1 cellular context compared by ENCODE assay signal in genomic region chr15:76333720-76334437, GRCh38.
TF ChIP-seq lines count a peak whose summit lies in the region.

No MANE protein-coding gene starts in this region.

TF ChIP-seq in HepG2, 621 proteins besides CTCF, POLR2A, EP300 and RAD21 (continued from another document and continues in another):
- no peak for TF ChIP-seq ZXDC (CRISPR knock-in tag; IDR thresholded peaks at IDR 0.05)
- no peak for TF ChIP-seq GMEB2 (CRISPR knock-in tag; IDR thresholded peaks at IDR 0.05; ENCODE audit: low read depth)
- no peak; the same call in 1 of the 2 replicates for TF ChIP-seq ELF1 (CRISPR knock-in tag; IDR thresholded peaks at IDR 0.05)
- no peak for TF ChIP-seq IRX3 (CRISPR knock-in tag; IDR thresholded peaks at IDR 0.05; ENCODE audit: borderline replicate concordance, low read depth)
- TF ChIP-seq ZNF30 (CRISPR knock-in tag; IDR thresholded peaks at IDR 0.05) = no peak
- peak; percentile 40; the same call in 1 of the 2 replicates for TF ChIP-seq HOXA5 (CRISPR knock-in tag; IDR thresholded peaks at IDR 0.05)
- no peak for TF ChIP-seq KLF12 (CRISPR knock-in tag; IDR thresholded peaks at IDR 0.05; ENCODE audit: borderline replicate concordance)
- no peak for TF ChIP-seq SCMH1 (CRISPR knock-in tag; IDR thresholded peaks at IDR 0.05; ENCODE audit: borderline replicate concordance)
- TF ChIP-seq RBAK (CRISPR knock-in tag; IDR thresholded peaks at IDR 0.05) = no peak
- TF ChIP-seq USF2 (IDR thresholded peaks at IDR 0.05; ENCODE audit: low read depth, low read length) = no peak
- no peak for TF ChIP-seq USF2 (CRISPR knock-in tag; IDR thresholded peaks at IDR 0.05; ENCODE audit: borderline replicate concordance)
- no peak for TF ChIP-seq ZNF740 (CRISPR knock-in tag; IDR thresholded peaks at IDR 0.05)
- TF ChIP-seq SNAI1 (CRISPR knock-in tag; IDR thresholded peaks at IDR 0.05; ENCODE audit: borderline replicate concordance) = no peak
- TF ChIP-seq ZNF558 (CRISPR knock-in tag; IDR thresholded peaks at IDR 0.05; ENCODE audit: borderline replicate concordance) = no peak
- no peak for TF ChIP-seq JUND (CRISPR knock-in tag; IDR thresholded peaks at IDR 0.05)
- TF ChIP-seq ZBTB39 (CRISPR knock-in tag; IDR thresholded peaks at IDR 0.05) = no peak
- TF ChIP-seq ZNF446 (CRISPR knock-in tag; IDR thresholded peaks at IDR 0.05) = no peak
- 0 out of 2 replicates have a peak, but pooled peaks have one; percentile 53 for TF ChIP-seq ZFP36L1 (CRISPR knock-in tag; IDR thresholded peaks at IDR 0.05)
- TF ChIP-seq ZKSCAN5 (CRISPR knock-in tag; IDR thresholded peaks at IDR 0.05) = no peak
- TF ChIP-seq MAFF (IDR thresholded peaks at IDR 0.05; ENCODE audit: low read depth, low read length) = no peak
- no peak for TF ChIP-seq ZNF710 (CRISPR knock-in tag; IDR thresholded peaks at IDR 0.05; ENCODE audit: borderline replicate concordance)
- TF ChIP-seq ZNF547 (CRISPR knock-in tag; IDR thresholded peaks at IDR 0.05) = no peak
- no peak for TF ChIP-seq ZNF672 (CRISPR knock-in tag; IDR thresholded peaks at IDR 0.05)
- 0 out of 2 replicates have a peak, but pooled peaks have one; percentile 76 for TF ChIP-seq FUBP1 (CRISPR knock-in tag; IDR thresholded peaks at IDR 0.05; ENCODE audit: borderline replicate concordance)
- no peak for TF ChIP-seq KDM1A (CRISPR knock-in tag; IDR thresholded peaks at IDR 0.05)
- TF ChIP-seq PRMT3 (CRISPR knock-in tag; IDR thresholded peaks at IDR 0.05; ENCODE audit: borderline replicate concordance, low read depth) = no peak
- TF ChIP-seq HNRNPL (IDR thresholded peaks at IDR 0.05; ENCODE audit: low read depth, low read length) = no peak
- TF ChIP-seq ZFP62 (CRISPR knock-in tag; IDR thresholded peaks at IDR 0.05) = no peak
- TF ChIP-seq TFDP2 (CRISPR knock-in tag; IDR thresholded peaks at IDR 0.05) = no peak
- TF ChIP-seq NFYB (CRISPR knock-in tag; IDR thresholded peaks at IDR 0.05) = no peak
- no peak for TF ChIP-seq ZNF354B (CRISPR knock-in tag; IDR thresholded peaks at IDR 0.05)
- TF ChIP-seq TFDP1 (CRISPR knock-in tag; IDR thresholded peaks at IDR 0.05; ENCODE audit: borderline replicate concordance) = peak; percentile 36; the same call in 1 of the 2 replicates
- no peak; the same call in 1 of the 2 replicates for TF ChIP-seq GATAD1 (CRISPR knock-in tag; IDR thresholded peaks at IDR 0.05)
- no peak for TF ChIP-seq ZNF33B (CRISPR knock-in tag; IDR thresholded peaks at IDR 0.05)
- 0 out of 2 replicates have a peak, but pooled peaks have one; percentile 56 for TF ChIP-seq TOE1 (CRISPR knock-in tag; IDR thresholded peaks at IDR 0.05)
- 0 out of 2 replicates have a peak, but pooled peaks have one; percentile 51 for TF ChIP-seq FOXJ3 (CRISPR knock-in tag; IDR thresholded peaks at IDR 0.05; ENCODE audit: borderline replicate concordance)
- TF ChIP-seq HNF1A (IDR thresholded peaks at IDR 0.05; ENCODE audit: low read depth) = no peak
- TF ChIP-seq HNF1A (CRISPR knock-in tag; IDR thresholded peaks at IDR 0.05; ENCODE audit: borderline replicate concordance) = 0 out of 2 replicates have a peak, but pooled peaks have one; percentile 26
- no peak for TF ChIP-seq EHMT2 (IDR thresholded peaks at IDR 0.05; ENCODE audit: borderline replicate concordance, low read depth, low read length)
- no peak for TF ChIP-seq ZNF879 (CRISPR knock-in tag; IDR thresholded peaks at IDR 0.05)
- TF ChIP-seq ZNF709 (CRISPR knock-in tag; IDR thresholded peaks at IDR 0.05) = no peak
- no peak for TF ChIP-seq SATB2 (CRISPR knock-in tag; IDR thresholded peaks at IDR 0.05)
- TF ChIP-seq ZNF501 (CRISPR knock-in tag; IDR thresholded peaks at IDR 0.05) = no peak
- TF ChIP-seq ZFP82 (CRISPR knock-in tag; IDR thresholded peaks at IDR 0.05; ENCODE audit: borderline replicate concordance) = no peak
